ENCODE assay signal across 24 cellular contexts in the genomic region with DNA sequence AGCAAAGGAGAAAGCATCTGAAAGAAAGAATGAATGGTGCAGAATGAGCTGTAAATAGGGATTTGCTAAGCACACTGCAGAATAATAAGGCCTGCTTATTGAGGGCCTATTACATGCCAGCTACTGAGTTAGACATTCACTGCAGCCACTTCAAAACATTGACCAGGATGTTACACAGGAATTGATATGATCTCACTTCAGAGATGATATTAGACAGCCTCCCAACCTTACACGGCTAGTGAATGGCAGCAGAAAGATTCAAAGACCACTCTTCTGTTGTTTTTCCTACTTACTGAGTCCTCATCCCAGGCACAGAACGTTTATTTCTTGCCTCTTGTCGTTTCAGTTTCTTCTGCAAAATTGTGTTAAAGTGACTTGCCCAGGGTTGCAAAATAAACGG.
"Had no signal": no experiment of that assay in that cellular context is flagged by ENCODE, and none has a peak within 500 bp of the region (broad histone marks: within the 10 kb centered on the region; RNA-seq: fewer than 3 reads in every experiment).

No MANE protein-coding gene starts in this region.

- H3K27me3 ChIP-seq: esophagus squamous epithelium, right lobe of liver, stomach, thyroid gland, vagina had no signal

- H3K36me3 Mint-ChIP-seq: naive thymus-derived CD8-positive, alpha-beta T cell; stimulated activated effector memory CD8-positive, alpha-beta T cell treated with anti-CD3 and anti-CD28 coated beads, Interleukin-12 subunit alpha, Interleukin-12 subunit beta, amount 100 ng/mL, for 72 hours had no signal

- H3K36me3 ChIP-seq: esophagus squamous epithelium, lower lobe of right lung, right lobe of liver, stomach, thyroid gland, vagina had no signal

- H3K9ac ChIP-seq: parathyroid adenoma had no signal

- H3K9me3 ChIP-seq: esophagus squamous epithelium, lower lobe of right lung, right lobe of liver, stomach, thyroid gland, vagina had no signal

- H3K4me1 Mint-ChIP-seq: naive thymus-derived CD8-positive, alpha-beta T cell; nephron progenitor cell; stimulated activated effector memory CD8-positive, alpha-beta T cell treated with anti-CD3 and anti-CD28 coated beads, Interleukin-12 subunit alpha, Interleukin-12 subunit beta, amount 100 ng/mL, for 72 hours had no signal

- H3K27ac ChIP-seq: coronary artery, esophagus squamous epithelium, lower lobe of right lung, parathyroid adenoma, right lobe of liver, stomach, thyroid gland, vagina had no signal

- H3K27me3 Mint-ChIP-seq: naive thymus-derived CD8-positive, alpha-beta T cell; progenitor cell of endocrine pancreas had no signal

- H3K9me3 Mint-ChIP-seq: nephron progenitor cell had no signal

- H3K4me1 ChIP-seq: esophagus squamous epithelium, lower lobe of right lung, parathyroid adenoma, right lobe of liver, stomach, thyroid gland, vagina had no signal

- H3K4me3 Mint-ChIP-seq: naive thymus-derived CD8-positive, alpha-beta T cell; nephron progenitor cell; stimulated activated effector memory CD8-positive, alpha-beta T cell treated with anti-CD3 and anti-CD28 coated beads, Interleukin-12 subunit alpha, Interleukin-12 subunit beta, amount 100 ng/mL, for 72 hours had no signal

- H3K4me3 ChIP-seq: coronary artery, esophagus squamous epithelium, lower lobe of right lung, right lobe of liver, stomach, thyroid gland, vagina had no signal

- H3K27ac Mint-ChIP-seq: naive thymus-derived CD8-positive, alpha-beta T cell; nephron progenitor cell; progenitor cell of endocrine pancreas; stimulated activated effector memory CD8-positive, alpha-beta T cell treated with anti-CD3 and anti-CD28 coated beads, Interleukin-12 subunit alpha, Interleukin-12 subunit beta, amount 100 ng/mL, for 72 hours had no signal

- DNase-seq: dermis blood vessel endothelial cell; effector memory CD4-positive, alpha-beta T cell; erythroblast; esophagus squamous epithelium; foreskin melanocyte; glutamatergic neuron; left ventricle myocardium superior; lower lobe of right lung; midbrain; naive thymus-derived CD8-positive, alpha-beta T cell; nephron progenitor cell; right lobe of liver; stimulated activated CD4-positive, alpha-beta T cell treated with anti-CD3 and anti-CD28 coated beads, Interleukin-2, amount 100 ng/mL, for 24 hours; stimulated activated CD4-positive, alpha-beta T cell treated with anti-CD3 and anti-CD28 coated beads, Interleukin-4, amount 100 ng/mL, for 24 hours; stimulated activated naive CD4-positive, alpha-beta T cell treated with Interleukin-2 at 50 U/mL for 16 hours; stomach; thyroid gland; trophoblast cell had no signal

- FAIRE-seq: keratinocyte had no signal

- H2AFZ ChIP-seq: parathyroid adenoma had no signal

- H3K79me2 ChIP-seq: parathyroid adenoma had no signal

- ATAC-seq: left ventricle myocardium superior; lower lobe of right lung; naive thymus-derived CD8-positive, alpha-beta T cell; right lobe of liver; stimulated activated effector memory CD8-positive, alpha-beta T cell treated with anti-CD3 and anti-CD28 coated beads, Interleukin-12 subunit alpha, Interleukin-12 subunit beta, amount 100 ng/mL, for 72 hours had no signal
